Comparison of ENCODE assay signal across 7 cellular contexts in genomic region chr14:103103461-103104388, GRCh38. TPM values are rescaled to one million over a fixed set of nuclear protein-coding genes. Genes with fewer than 3 reads are reported as not detected.
DNase-seq lines count a peak whose midpoint lies in the region; ATAC-seq and TF ChIP-seq lines count a peak whose summit lies in the region.

No MANE protein-coding gene starts in this region.

- no peak for ATAC-seq in HG02973 (IDR thresholded peaks at IDR 0.05; ENCODE audit: unreplicated experiment)
- no peak for ATAC-seq in GM21515 (IDR thresholded peaks at IDR 0.05; ENCODE audit: unreplicated experiment)

- TF ChIP-seq CTCF in GM12865 (IDR thresholded peaks at IDR 0.05; ENCODE audit: insufficient read depth, low read depth, low read length, missing control alignments) (no peak), brain microvascular endothelial cell (IDR thresholded peaks at IDR 0.05; ENCODE audit: low read depth, low read length, missing control alignments) (peak; percentile 43)

- DNase-seq in GM12865 (ENCODE audit: low read depth): peak; percentile 42
- peak; percentile 86 for DNase-seq in NCI-H2171 (lab: John Stamatoyannopoulos, UW)
- DNase-seq in brain microvascular endothelial cell: no peak
- peak; percentile 35 to 43 for DNase-seq in lung microvascular endothelial cell (ENCODE audit: low read depth in 2 of 2)
- DNase-seq in iPS-NIHi7 (ENCODE audit: extremely low spot score): no peak

- peaks cover 39% of the 10 kb centered on the region for H3K27me3 ChIP-seq in brain microvascular endothelial cell (replicated peaks)

- no peaks in the 10 kb centered on the region for H3K36me3 ChIP-seq in brain microvascular endothelial cell (replicated peaks)

- in situ Hi-C loops in brain microvascular endothelial cell (cut with HindIII; ENCODE audit: low pct_ligation_motif_present, low sequenced_read_pairs): no loop called here

- no peak overlapping the region for H3K27ac ChIP-seq in brain microvascular endothelial cell

- H3K4me3 ChIP-seq in GM12865 (ENCODE audit: low read depth, low read length) (no peak overlapping the region), brain microvascular endothelial cell (ENCODE audit: low read depth, low read length) (no peak overlapping the region)

RNA-seq across cellular contexts. Expression of gene EXOC3L4, which starts 9.2 kb away (rescaled TPM):
- total RNA-seq in lung microvascular endothelial cell: not detected in 2 replicates

RNA-seq across cellular contexts. Expression of gene TNFAIP2, which starts 19.5 kb away (rescaled TPM):
- 21.0 and 46.0 TPM in 2 replicates for total RNA-seq in lung microvascular endothelial cell

RNA-seq across cellular contexts. Expression of gene LBHD2, which starts 19.7 kb away (rescaled TPM):
- not detected in 2 replicates for total RNA-seq in lung microvascular endothelial cell

RNA-seq across cellular contexts. Expression of gene CDC42BPB, which starts 46.4 kb away (rescaled TPM):
- 73.7 and 104 TPM in 2 replicates for total RNA-seq in lung microvascular endothelial cell

Comparison
In these comparisons a context has a peak if more than half of its experiments do, and no peak if none do; other contexts are left out.
1. DNase-seq: peak in GM12865 (single experiment), NCI-H2171 (single experiment) and lung microvascular endothelial cell (2 of 2); none in brain microvascular endothelial cell (single experiment) and iPS-NIHi7 (single experiment).